Comparison of ENCODE assay signal across 8 cellular contexts in the genomic region with DNA sequence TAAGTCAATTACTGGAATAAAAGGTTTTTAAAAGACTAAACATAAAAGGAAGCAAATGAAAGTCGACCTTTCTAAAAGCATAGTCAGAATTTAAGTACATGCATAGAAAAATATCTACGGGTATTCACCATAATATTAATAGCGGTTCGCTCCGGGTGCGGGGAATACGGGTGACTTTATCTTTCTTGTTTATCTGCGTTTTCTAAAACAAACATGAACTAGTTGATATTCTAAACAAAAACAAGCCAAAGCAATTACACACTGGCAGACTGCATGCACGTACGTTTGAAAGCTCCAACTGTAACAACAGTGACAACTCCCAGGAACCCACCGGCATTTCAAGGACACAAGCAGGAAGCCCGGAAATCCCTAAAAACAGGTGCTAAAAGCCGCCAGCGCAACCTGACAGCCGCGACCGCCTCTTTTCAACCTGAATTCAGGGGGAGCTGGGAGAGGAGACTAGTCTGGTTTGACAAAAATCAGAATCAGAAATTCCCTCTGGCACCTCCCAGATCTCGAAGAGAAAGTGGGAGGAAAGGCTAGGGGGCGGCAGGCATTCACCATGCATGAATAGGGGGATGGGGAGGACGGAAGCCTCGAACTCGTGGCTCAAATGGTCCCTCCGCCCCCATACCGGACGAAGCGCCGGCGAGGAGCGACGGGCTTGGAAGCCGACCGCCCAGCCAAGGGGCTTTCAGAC. TPM values are rescaled to one million over a fixed set of nuclear protein-coding genes. Genes with fewer than 3 reads are reported as not detected.
A peak's percentile ranks its signal among the peaks of the same experiment; 100 is the strongest.
DNase-seq lines count a peak whose midpoint lies in the region; ATAC-seq and TF ChIP-seq lines count a peak whose summit lies in the region.

No MANE protein-coding gene starts in this region.

- peaks cover 41% of the 10 kb centered on the region for H3K4me1 Mint-ChIP-seq in osteocyte (ENCODE audit: unreplicated experiment)

- DNase-seq in DMS53 (lab: John Stamatoyannopoulos, UW) (peak; percentile 79), UCSD-AML1 (lab: John Stamatoyannopoulos, UW; ENCODE audit: unreplicated experiment) (peak; percentile 86), fibroblast of pulmonary artery (ENCODE audit: low read depth) (no peak), osteocyte (ENCODE audit: extremely low spot score, unreplicated experiment) (no peak), D341Med (ENCODE audit: low spot score) (no peak), AML-193 (lab: John Stamatoyannopoulos, UW) (no peak)

- no peaks in the 10 kb centered on the region for H3K36me3 Mint-ChIP-seq in osteocyte (ENCODE audit: unreplicated experiment)

- no peaks in the 10 kb centered on the region for H3K9me3 Mint-ChIP-seq in osteocyte (ENCODE audit: unreplicated experiment)

- TF ChIP-seq CTCF in fibroblast of pulmonary artery (IDR thresholded peaks at IDR 0.05; ENCODE audit: low read length, missing control alignments) (no peak), osteocyte (IDR thresholded peaks at IDR 0.05) (no peak)

- H3K27ac Mint-ChIP-seq in osteocyte (ENCODE audit: unreplicated experiment), result peak overlapping the region; percentile 75

- H3K27me3 Mint-ChIP-seq in osteocyte (ENCODE audit: unreplicated experiment), result no peaks in the 10 kb centered on the region

- H3K4me3 Mint-ChIP-seq in osteocyte (ENCODE audit: unreplicated experiment), result peak overlapping the region; percentile 84

- H3K4me3 ChIP-seq in fibroblast of pulmonary artery (replicated peaks; ENCODE audit: low read depth, low read length), result peak overlapping the region; percentile 82

- ATAC-seq in GM19467 (IDR thresholded peaks at IDR 0.05; ENCODE audit: unreplicated experiment) (peak; percentile 19), HG03571 (IDR thresholded peaks at IDR 0.05; ENCODE audit: unreplicated experiment) (peak; percentile 5)

RNA-seq across cellular contexts. Expression of a gene that starts 0.5 kb away (rescaled TPM):
- 70.8 and 73.3 TPM in 2 replicates for total RNA-seq in osteocyte

RNA-seq across cellular contexts. Expression of a gene that starts 49.6 kb away (rescaled TPM):
- total RNA-seq in osteocyte, result 3.8 and 4.6 TPM in 2 replicates

Comparison
In these comparisons a context has a peak if more than half of its experiments do, and no peak if none do; other contexts are left out.
1. DNase-seq: peak in DMS53 (single experiment) and UCSD-AML1 (single experiment); none in fibroblast of pulmonary artery (single experiment), osteocyte (single experiment), D341Med (single experiment) and AML-193 (0 of 2).